Comparison of ENCODE assay signal across 12 cellular contexts in genomic region chr20:35734777-35735649, GRCh38. TPM values are rescaled to one million over a fixed set of nuclear protein-coding genes. Genes with fewer than 3 reads are reported as not detected.
DNase-seq lines count a peak whose midpoint lies in the region; ATAC-seq and TF ChIP-seq lines count a peak whose summit lies in the region.
"Had no signal": no experiment of that assay in that cellular context is flagged by ENCODE, and none has a peak within 500 bp of the region (broad histone marks: within the 10 kb centered on the region; RNA-seq: fewer than 3 reads in every experiment).

No MANE protein-coding gene starts in this region.

- no peak overlapping the region for H3K27ac Mint-ChIP-seq in activated CD4-positive, alpha-beta T cell treated with anti-CD3 and anti-CD28 coated beads, Interleukin-2, amount 10 ng/mL, durations not matched to agents 24 days and 14 days
- peak overlapping the region; percentile 46 for H3K27ac Mint-ChIP-seq in chondrocyte (ENCODE audit: unreplicated experiment)
- no peak overlapping the region for H3K27ac Mint-ChIP-seq in osteocyte (ENCODE audit: unreplicated experiment)

- H3K14ac ChIP-seq in trophoblast cell (ENCODE audit: low read length), result no peak overlapping the region

- no peak overlapping the region for H3K27ac ChIP-seq in trophoblast cell (ENCODE audit: low read depth, low read length)

- DNase-seq in activated CD4-positive, alpha-beta T cell treated with anti-CD3 and anti-CD28 coated beads, Interleukin-2, amount 10 ng/mL, durations not matched to agents 24 days and 14 days, result no peak
- no peak for DNase-seq in activated CD4-positive, alpha-beta T cell treated with anti-CD3 and anti-CD28 coated beads, Interleukin-2, amount 50 U/mL, for 48 hours
- DNase-seq in NAMALWA (ENCODE audit: low spot score), result peak; percentile 37
- DNase-seq in chondrocyte (ENCODE audit: low spot score), result no peak
- no peak for DNase-seq in trophoblast cell
- DNase-seq in activated CD8-positive, alpha-beta memory T cell treated with anti-CD3 and anti-CD28 coated beads, Interleukin-2, amount 50 U/mL, for 48 hours, result no peak
- no peak for DNase-seq in osteocyte (ENCODE audit: extremely low spot score, unreplicated experiment)
- DNase-seq: activated gamma-delta T cell treated with Interleukin-2 at 50 U/mL for 16 hours, MV-4-11, PC-3 had no signal

- H3K79me1 ChIP-seq in trophoblast cell (ENCODE audit: low read length), result no peaks in the 10 kb centered on the region

- TF ChIP-seq CTCF in chondrocyte (IDR thresholded peaks at IDR 0.05) (no peak), osteocyte (IDR thresholded peaks at IDR 0.05) (no peak)

- no peak overlapping the region for H4K12ac ChIP-seq in trophoblast cell (ENCODE audit: low read depth, low read length)

- no peak overlapping the region for H3K9ac ChIP-seq in trophoblast cell (ENCODE audit: low read length)

- H2BK5ac ChIP-seq in trophoblast cell (ENCODE audit: low read depth, low read length, poor library complexity), result no peak overlapping the region

- no peak overlapping the region for H3K18ac ChIP-seq in trophoblast cell (ENCODE audit: low read length)

- no peak for ATAC-seq in HG02571 (IDR thresholded peaks at IDR 0.05; ENCODE audit: unreplicated experiment)
- ATAC-seq: activated CD4-positive, CD25-positive, alpha-beta regulatory T cell treated with anti-CD3 and anti-CD28 coated beads, Interleukin-2, amount 50 U/mL, for 24 hours; PC-3 had no signal

- peaks cover 43% of the 10 kb centered on the region for H3K4me1 Mint-ChIP-seq in activated CD4-positive, alpha-beta T cell treated with anti-CD3 and anti-CD28 coated beads, Interleukin-2, amount 10 ng/mL, durations not matched to agents 24 days and 14 days
- H3K4me1 Mint-ChIP-seq in chondrocyte (ENCODE audit: low read depth), result peaks cover 59% of the 10 kb centered on the region
- peaks cover 55% of the 10 kb centered on the region for H3K4me1 Mint-ChIP-seq in osteocyte (ENCODE audit: unreplicated experiment)

- no peak overlapping the region for H3K4me2 ChIP-seq in trophoblast cell (ENCODE audit: low read length)

- H3K4me3 Mint-ChIP-seq in activated CD4-positive, alpha-beta T cell treated with anti-CD3 and anti-CD28 coated beads, Interleukin-2, amount 10 ng/mL, durations not matched to agents 24 days and 14 days, result peak overlapping the region; percentile 55
- H3K4me3 Mint-ChIP-seq in chondrocyte (ENCODE audit: unreplicated experiment) (no peak overlapping the region), osteocyte (ENCODE audit: unreplicated experiment) (no peak overlapping the region)

- no peak overlapping the region for H4K91ac ChIP-seq in trophoblast cell (ENCODE audit: low read depth, low read length)

- no peaks in the 10 kb centered on the region for H3K9me3 Mint-ChIP-seq in activated CD4-positive, alpha-beta T cell treated with anti-CD3 and anti-CD28 coated beads, Interleukin-2, amount 10 ng/mL, durations not matched to agents 24 days and 14 days
- H3K9me3 Mint-ChIP-seq in chondrocyte (ENCODE audit: low read depth) (no peaks in the 10 kb centered on the region), osteocyte (ENCODE audit: unreplicated experiment) (no peaks in the 10 kb centered on the region)

- H3K79me2 ChIP-seq in trophoblast cell (ENCODE audit: control insufficient read depth, insufficient read depth, low read length, poor library complexity), result peaks cover 19% of the 10 kb centered on the region

- intact Hi-C loops in activated CD4-positive, alpha-beta T cell treated with anti-CD3 and anti-CD28 coated beads, Interleukin-2, amount 10 ng/mL, durations not matched to agents 24 days and 14 days (cut with micrococcal nuclease), result loop anchor here (2.0 kb wide), 1 partner anchor 26 kb away; no protein-coding TSS in a partner anchor

- H3K23ac ChIP-seq in trophoblast cell (ENCODE audit: low read length), result no peak overlapping the region

- H3K36me3 ChIP-seq in trophoblast cell (ENCODE audit: control insufficient read depth in 1 of 2, insufficient read depth in 2 of 2, low read length in 2 of 2), result peaks cover 31 to 48% of the 10 kb centered on the region in 2 experiments

- H3K36me3 Mint-ChIP-seq in activated CD4-positive, alpha-beta T cell treated with anti-CD3 and anti-CD28 coated beads, Interleukin-2, amount 10 ng/mL, durations not matched to agents 24 days and 14 days (ENCODE audit: low read depth), result peaks cover 81% of the 10 kb centered on the region
- H3K36me3 Mint-ChIP-seq in chondrocyte (ENCODE audit: low read depth) (peaks cover 50% of the 10 kb centered on the region), osteocyte (ENCODE audit: unreplicated experiment) (peaks cover 60% of the 10 kb centered on the region)

- H2BK12ac ChIP-seq in trophoblast cell (ENCODE audit: low read length), result no peak overlapping the region

- H3K4me3 ChIP-seq in trophoblast cell (ENCODE audit: low read depth, low read length), result no peak overlapping the region

- H3K4me1 ChIP-seq in trophoblast cell (ENCODE audit: control insufficient read depth in 1 of 2, insufficient read depth in 2 of 2, low read length in 2 of 2), result no peaks in the 10 kb centered on the region

- no peak overlapping the region for H4K8ac ChIP-seq in trophoblast cell (ENCODE audit: low read depth, low read length)

- no peak overlapping the region for H2AFZ ChIP-seq in trophoblast cell (ENCODE audit: insufficient read depth, low read length, poor library complexity)

- no peaks in the 10 kb centered on the region for H3K27me3 ChIP-seq in trophoblast cell (ENCODE audit: insufficient read depth, low read length)

- no peak overlapping the region for H2BK120ac ChIP-seq in trophoblast cell (ENCODE audit: insufficient read depth, low read length, poor library complexity)

- H2AK5ac ChIP-seq in trophoblast cell (ENCODE audit: low read length), result no peak overlapping the region

- no peaks in the 10 kb centered on the region for H3K9me3 ChIP-seq in trophoblast cell (ENCODE audit: insufficient read depth, low read depth, low read length)

- WGBS in trophoblast cell (ENCODE audit: extremely low coverage, insufficient coverage, insufficient read length), result no CpG with 5 or more reads among the region's 4 CpGs

- H3K27me3 Mint-ChIP-seq in activated CD4-positive, alpha-beta T cell treated with anti-CD3 and anti-CD28 coated beads, Interleukin-2, amount 10 ng/mL, durations not matched to agents 24 days and 14 days, result no peaks in the 10 kb centered on the region
- H3K27me3 Mint-ChIP-seq in chondrocyte (ENCODE audit: low read depth) (no peaks in the 10 kb centered on the region), osteocyte (ENCODE audit: unreplicated experiment) (no peaks in the 10 kb centered on the region)

- H3K4ac ChIP-seq in trophoblast cell (ENCODE audit: low read depth, low read length), result peak overlapping the region; percentile 62

RNA-seq across cellular contexts. Expression of gene RBM39, which starts 7.0 kb away (rescaled TPM):
- total RNA-seq in activated CD4-positive, alpha-beta T cell treated with anti-CD3 and anti-CD28 coated beads, Interleukin-2, amount 10 ng/mL, durations not matched to agents 24 days and 14 days, result 352 and 354 TPM in 2 replicates
- total RNA-seq in chondrocyte (217 to 277 TPM (median 238 TPM) in 3 replicates), osteocyte (324 and 329 TPM in 2 replicates)
- polyA plus RNA-seq in trophoblast cell (2013), result 228 and 229 TPM in 2 replicates

RNA-seq across cellular contexts. Expression of gene ROMO1, which starts 35.8 kb away (rescaled TPM):
- 82.3 and 94.9 TPM in 2 replicates for total RNA-seq in activated CD4-positive, alpha-beta T cell treated with anti-CD3 and anti-CD28 coated beads, Interleukin-2, amount 10 ng/mL, durations not matched to agents 24 days and 14 days
- total RNA-seq in chondrocyte (123 to 128 TPM (median 128 TPM) in 3 replicates), osteocyte (110 and 116 TPM in 2 replicates)
- 506 and 511 TPM in 2 replicates for polyA plus RNA-seq in trophoblast cell (2013)

RNA-seq across cellular contexts. Expression of gene NFS1, which starts 35.9 kb away (rescaled TPM):
- 41.3 and 42.8 TPM in 2 replicates for total RNA-seq in activated CD4-positive, alpha-beta T cell treated with anti-CD3 and anti-CD28 coated beads, Interleukin-2, amount 10 ng/mL, durations not matched to agents 24 days and 14 days
- total RNA-seq in chondrocyte, result 26.8 to 29.3 TPM (median 27.8 TPM) in 3 replicates
- 11.7 and 11.8 TPM in 2 replicates for polyA plus RNA-seq in trophoblast cell (2013)
- total RNA-seq in osteocyte, result 26.0 and 29.4 TPM in 2 replicates

RNA-seq across cellular contexts. Expression of gene PHF20, which starts 36.8 kb away (rescaled TPM):
- 53.8 and 62.9 TPM in 2 replicates for total RNA-seq in activated CD4-positive, alpha-beta T cell treated with anti-CD3 and anti-CD28 coated beads, Interleukin-2, amount 10 ng/mL, durations not matched to agents 24 days and 14 days
- 42.2 to 46.1 TPM (median 44.6 TPM) in 3 replicates for total RNA-seq in chondrocyte
- polyA plus RNA-seq in trophoblast cell (2013), result 20.3 and 21.4 TPM in 2 replicates
- total RNA-seq in osteocyte, result 38.1 and 42.1 TPM in 2 replicates
